ENCODE assay signal across 1 cellular context in genomic region chr7:5452937-5453540, GRCh38.
TF ChIP-seq lines count a peak whose summit lies in the region.

No MANE protein-coding gene starts in this region.

TF ChIP-seq in K562, 482 proteins besides CTCF, POLR2A, EP300 and RAD21 (continued from another document and continues in another):
- TF ChIP-seq ZBTB11 (CRISPR knock-in tag; IDR thresholded peaks at IDR 0.05) (0 out of 6 replicates have a peak, but pooled peaks of 1 of the 3 experiments have one; percentile 17), KDM5B (IDR thresholded peaks at IDR 0.05; ENCODE audit: insufficient replicate concordance, low read depth, low read length) (no peak), ELF2 (CRISPR knock-in tag; IDR thresholded peaks at IDR 0.05) (peak; percentile 55; the same call in 1 of the 2 replicates), RNF2 (IDR thresholded peaks at IDR 0.05) (no peak), NFXL1 (CRISPR knock-in tag; IDR thresholded peaks at IDR 0.05) (no peak), ZNF41 (CRISPR knock-in tag; conservative IDR thresholded peaks at IDR 0.05) (no peak), LARP7 (IDR thresholded peaks at IDR 0.05) (no peak), E2F3 (CRISPR knock-in tag; IDR thresholded peaks at IDR 0.05) (no peak), ERF (CRISPR knock-in tag; IDR thresholded peaks at IDR 0.05) (no peak; the same call in 1 of the 2 replicates), ESRRA (IDR thresholded peaks at IDR 0.05; ENCODE audit: borderline replicate concordance, low read depth) (peak; percentile 95), ZNF589 (CRISPR knock-in tag; IDR thresholded peaks at IDR 0.05; ENCODE audit: low read depth) (peak; percentile 57; the same call in 1 of the 2 replicates), POLR2AphosphoS5 (IDR thresholded peaks at IDR 0.05; ENCODE audit: control insufficient read depth, insufficient read depth, low read depth, low read length) (no peak), CHD7 (IDR thresholded peaks at IDR 0.05; ENCODE audit: low read depth, low read length) (no peak), THRAP3 (IDR thresholded peaks at IDR 0.05; ENCODE audit: borderline replicate concordance) (no peak), HDAC2 (IDR thresholded peaks at IDR 0.05) (peak; percentile 69; the same call in 1 of the 2 replicates), ETV1 (tag; conservative IDR thresholded peaks at IDR 0.05; ENCODE audit: low read depth) (0 out of 2 replicates have a peak, but pooled peaks have one; percentile 10), ZNF586 (CRISPR knock-in tag; conservative IDR thresholded peaks at IDR 0.05) (no peak), ZNF398 (CRISPR knock-in tag; IDR thresholded peaks at IDR 0.05) (no peak), HNRNPLL (IDR thresholded peaks at IDR 0.05; ENCODE audit: low read depth, low read length, poor library complexity, severe bottlenecking) (no peak), JUNB (CRISPR knock-in tag; conservative IDR thresholded peaks at IDR 0.05) (peak; percentile 96), ZNF143 (CRISPR knock-in tag; IDR thresholded peaks at IDR 0.05) (no peak), JUND (IDR thresholded peaks at IDR 0.05; ENCODE audit: borderline replicate concordance, low read depth, low read length) (peak; percentile 98), JUND (tag; IDR thresholded peaks at IDR 0.05; ENCODE audit: borderline replicate concordance, low read depth, low read length) (peak; percentile 98), CREM (IDR thresholded peaks at IDR 0.05; ENCODE audit: low read depth) (peak; percentile 96), FOSL1 (tag; conservative IDR thresholded peaks at IDR 0.05) (peak; percentile 77), HES1 (IDR thresholded peaks at IDR 0.05; ENCODE audit: low read depth) (0 out of 2 replicates have a peak, but pooled peaks have one; percentile 36), PPARD (CRISPR knock-in tag; IDR thresholded peaks at IDR 0.05) (peak; percentile 55; the same call in 1 of the 2 replicates), ZNF668 (CRISPR knock-in tag; IDR thresholded peaks at IDR 0.05) (no peak), ZSCAN32 (CRISPR knock-in tag; IDR thresholded peaks at IDR 0.05) (0 out of 2 replicates have a peak, but pooled peaks have one; percentile 10), SAFB (IDR thresholded peaks at IDR 0.05; ENCODE audit: borderline replicate concordance, low read depth, low read length) (no peak), JUN (IDR thresholded peaks at IDR 0.05; ENCODE audit: borderline replicate concordance, low read depth, low read length) (peak; percentile 94), JUN (CRISPR knock-in tag; IDR thresholded peaks at IDR 0.05; ENCODE audit: borderline replicate concordance) (no peak), KDM4B (IDR thresholded peaks at IDR 0.05; ENCODE audit: borderline replicate concordance in 2 of 2, low read depth in 1 of 2) (no peak), CBFB (CRISPR knock-in tag; IDR thresholded peaks at IDR 0.05) (peak; percentile 59; the same call in 1 of the 2 replicates), KDM1A (IDR thresholded peaks at IDR 0.05) (peak in 1 of 2 experiments; percentile 8; a peak in 1 of 4 replicates), BHLHE40 (IDR thresholded peaks at IDR 0.05; ENCODE audit: low read length) (no peak), FOXP1 (CRISPR knock-in tag; IDR thresholded peaks at IDR 0.05) (no peak), SMAD4 (CRISPR knock-in tag; conservative IDR thresholded peaks at IDR 0.05) (0 out of 2 replicates have a peak, but pooled peaks have one; percentile 48), NRF1 (conservative IDR thresholded peaks at IDR 0.05 in 1 of 2, IDR thresholded peaks at IDR 0.05 in 1 of 2) (no peak), L3MBTL2 (IDR thresholded peaks at IDR 0.05) (peak; percentile 63), SMARCC2 (IDR thresholded peaks at IDR 0.05; ENCODE audit: low read depth) (no peak; the same call in 1 of the 2 replicates), CREB3 (tag; conservative IDR thresholded peaks at IDR 0.05; ENCODE audit: low read depth) (peak; percentile 71; the same call in 1 of the 2 replicates), ID3 (CRISPR knock-in tag; IDR thresholded peaks at IDR 0.05) (no peak), ID3 (tag; IDR thresholded peaks at IDR 0.05) (0 out of 2 replicates have a peak, but pooled peaks have one; percentile 33), CREB1 (IDR thresholded peaks at IDR 0.05) (peak; percentile 76), CREB1 (CRISPR knock-in tag; IDR thresholded peaks at IDR 0.05) (peak; percentile 88), ATF4 (CRISPR knock-in tag; IDR thresholded peaks at IDR 0.05) (no peak), GABPB1 (CRISPR knock-in tag; IDR thresholded peaks at IDR 0.05) (0 out of 2 replicates have a peak, but pooled peaks have one; percentile 39), NUFIP1 (IDR thresholded peaks at IDR 0.05; ENCODE audit: partially characterized antibody) (no peak), ZBTB8A (IDR thresholded peaks at IDR 0.05; ENCODE audit: partially characterized antibody) (no peak)
